In genomic region chr17:47693667-47694017, GRCh38 we compare ENCODE assay signal across 7 cellular contexts. TPM values are rescaled to one million over a fixed set of nuclear protein-coding genes. Genes with fewer than 3 reads are reported as not detected.
DNase-seq lines count a peak whose midpoint lies in the region; ATAC-seq and TF ChIP-seq lines count a peak whose summit lies in the region.

No MANE protein-coding gene starts in this region.

- intact Hi-C loops in psoas muscle (cut with DNase I): no loop called here

- no peaks in the 10 kb centered on the region for H3K79me2 ChIP-seq in fibroblast of lung (ENCODE audit: control insufficient read depth, insufficient read depth, low read length)

- no peak overlapping the region for H2AFZ ChIP-seq in fibroblast of lung (ENCODE audit: low read length)

- no peaks in the 10 kb centered on the region for H3K36me3 ChIP-seq in fibroblast of lung (ENCODE audit: control insufficient read depth, insufficient read depth, low read length)
- peaks cover 0 to 8% of the 10 kb centered on the region in 2 donors for H3K36me3 ChIP-seq in psoas muscle (ENCODE audit: insufficient read depth in 1 of 2, low read depth in 1 of 2)

- H3K27me3 ChIP-seq in fibroblast of lung (ENCODE audit: control insufficient read depth, insufficient read depth, low read length) (peaks cover 7% of the 10 kb centered on the region), psoas muscle (ENCODE audit: insufficient read depth in 3 of 3, low read length in 2 of 3) (no peaks in the 10 kb centered on the region)

- ATAC-seq in psoas muscle: peak in 2 of 4 donors; percentile 0 to 6
- no peak for ATAC-seq in GM21360 (IDR thresholded peaks at IDR 0.05; ENCODE audit: unreplicated experiment)
- no peak for ATAC-seq in HG02852 (IDR thresholded peaks at IDR 0.05; ENCODE audit: unreplicated experiment)

- H3K4me3 ChIP-seq in HFF-Myc (replicated peaks; ENCODE audit: low read depth, low read length): peak overlapping the region; percentile 63
- H3K4me3 ChIP-seq in fibroblast of lung (replicated peaks in 1 of 4; ENCODE audit: control extremely low read depth in 1 of 4, insufficient read depth in 1 of 4, low read depth in 3 of 4, low read length in 4 of 4): peak overlapping the region in 3 of 4 experiments; percentile 34 to 75 (median 57)
- peak overlapping the region; percentile 98 for H3K4me3 ChIP-seq in psoas muscle

- H3K9me3 ChIP-seq in fibroblast of lung (ENCODE audit: control insufficient read depth, insufficient read depth, low read depth, low read length): no peaks in the 10 kb centered on the region
- H3K9me3 ChIP-seq in psoas muscle: no peaks in the 10 kb centered on the region

- WGBS in psoas muscle, 3 donors: 0 to 1% (median 1%) methylated on average over 14 to 33 of the region's 37 CpGs

- peak overlapping the region; percentile 47 for H3K4me2 ChIP-seq in fibroblast of lung (ENCODE audit: extremely low read depth, insufficient read depth, low read length)

- DNase-seq in HFF-Myc (ENCODE audit: extremely low read depth, low read depth) (no peak), SK-N-DZ (ENCODE audit: low spot score) (peak; percentile 73), fibroblast of lung (ENCODE audit: low read depth in 2 of 2) (no peak), psoas muscle (no peak), kidney tubule cell (ENCODE audit: low spot score) (no peak)

- H3K27ac ChIP-seq in fibroblast of lung (ENCODE audit: insufficient read depth, low read length): no peak overlapping the region
- peak overlapping the region; percentile 89 for H3K27ac ChIP-seq in psoas muscle

- no peaks in the 10 kb centered on the region for H4K20me1 ChIP-seq in fibroblast of lung (ENCODE audit: control insufficient read depth, extremely low read depth, insufficient read depth, low read length)

- H3K4me1 ChIP-seq in fibroblast of lung (ENCODE audit: control insufficient read depth, extremely low read depth, insufficient read depth, low read length): peaks cover 4% of the 10 kb centered on the region
- H3K4me1 ChIP-seq in psoas muscle: peaks cover 12% of the 10 kb centered on the region

- H3K9ac ChIP-seq in fibroblast of lung (ENCODE audit: insufficient read depth, low read length): peak overlapping the region; percentile 42

- TF ChIP-seq CTCF in HFF-Myc (IDR thresholded peaks at IDR 0.05; ENCODE audit: low read depth, low read length, missing control alignments) (no peak), fibroblast of lung (conservative IDR thresholded peaks at IDR 0.05 in 1 of 2, IDR thresholded peaks at IDR 0.05 in 1 of 2; ENCODE audit: low read depth in 1 of 2, low read length in 2 of 2) (no peak), psoas muscle (IDR thresholded peaks at IDR 0.05) (no peak)

RNA-seq across cellular contexts. Expression of gene TBKBP1, which starts 0.3 kb away (rescaled TPM):
- 18.5 and 42.6 TPM in 2 replicates for polyA plus RNA-seq in SK-N-DZ (2014; cell fraction: cytosol; rRNA removed)
- 70.4 and 79.3 TPM in 2 replicates for polyA plus RNA-seq in SK-N-DZ (2014; cell fraction: nucleus; rRNA removed)
- total RNA-seq in fibroblast of lung (11.3 and 11.6 TPM in 2 replicates), psoas muscle (10 to 100 TPM; 14.5 to 20.6 (median 18.9) TPM)
- polyA plus RNA-seq in fibroblast of lung (4.6 and 5.3 TPM in 2 replicates), psoas muscle (10 to 100 TPM in 2 of 3 donors, 1 to 10 TPM in 1; 5.3 to 37.9 (median 27.4) TPM)
- 7.6 and 8.0 TPM in 2 replicates for polyA plus RNA-seq in fibroblast of lung (2012)
- 8.3 and 8.6 TPM in 2 replicates for polyA minus RNA-seq in fibroblast of lung (ENCODE audit: low replicate concordance)

RNA-seq across cellular contexts. Expression of gene TBX21, which starts 39.4 kb away (rescaled TPM):
- not detected in 2 replicates for polyA plus RNA-seq in SK-N-DZ (2014; cell fraction: cytosol; rRNA removed)
- not detected in 2 replicates for polyA plus RNA-seq in SK-N-DZ (2014; cell fraction: nucleus; rRNA removed)
- total RNA-seq in fibroblast of lung (not detected in 2 replicates), psoas muscle (under 1 TPM; 0.12 to 0.36 (median 0.19) TPM)
- polyA plus RNA-seq in fibroblast of lung (not detected in 2 replicates), psoas muscle (under 1 TPM in 2 of 3 donors, not detected in 1; 0.04 to 0.12 TPM)
- not detected in 2 replicates for polyA plus RNA-seq in fibroblast of lung (2012)
- polyA minus RNA-seq in fibroblast of lung (ENCODE audit: low replicate concordance): not detected in 2 replicates

RNA-seq across cellular contexts. Expression of gene KPNB1, which starts 43.9 kb away (rescaled TPM):
- 283 and 411 TPM in 2 replicates for polyA plus RNA-seq in SK-N-DZ (2014; cell fraction: cytosol; rRNA removed)
- 203 and 285 TPM in 2 replicates for polyA plus RNA-seq in SK-N-DZ (2014; cell fraction: nucleus; rRNA removed)
- total RNA-seq in fibroblast of lung (209 and 267 TPM in 2 replicates), psoas muscle (100 to 1,000 TPM; 192 to 323 (median 227) TPM)
- polyA plus RNA-seq in fibroblast of lung (253 and 361 TPM in 2 replicates), psoas muscle (100 to 1,000 TPM in 2 of 3 donors, 10 to 100 TPM in 1; 78.0 to 121 (median 120) TPM)
- polyA plus RNA-seq in fibroblast of lung (2012): 281 and 332 TPM in 2 replicates
- polyA minus RNA-seq in fibroblast of lung (ENCODE audit: low replicate concordance): 632 and 647 TPM in 2 replicates
